Comparison of ENCODE assay signal across 1 cellular context in the genomic region with DNA sequence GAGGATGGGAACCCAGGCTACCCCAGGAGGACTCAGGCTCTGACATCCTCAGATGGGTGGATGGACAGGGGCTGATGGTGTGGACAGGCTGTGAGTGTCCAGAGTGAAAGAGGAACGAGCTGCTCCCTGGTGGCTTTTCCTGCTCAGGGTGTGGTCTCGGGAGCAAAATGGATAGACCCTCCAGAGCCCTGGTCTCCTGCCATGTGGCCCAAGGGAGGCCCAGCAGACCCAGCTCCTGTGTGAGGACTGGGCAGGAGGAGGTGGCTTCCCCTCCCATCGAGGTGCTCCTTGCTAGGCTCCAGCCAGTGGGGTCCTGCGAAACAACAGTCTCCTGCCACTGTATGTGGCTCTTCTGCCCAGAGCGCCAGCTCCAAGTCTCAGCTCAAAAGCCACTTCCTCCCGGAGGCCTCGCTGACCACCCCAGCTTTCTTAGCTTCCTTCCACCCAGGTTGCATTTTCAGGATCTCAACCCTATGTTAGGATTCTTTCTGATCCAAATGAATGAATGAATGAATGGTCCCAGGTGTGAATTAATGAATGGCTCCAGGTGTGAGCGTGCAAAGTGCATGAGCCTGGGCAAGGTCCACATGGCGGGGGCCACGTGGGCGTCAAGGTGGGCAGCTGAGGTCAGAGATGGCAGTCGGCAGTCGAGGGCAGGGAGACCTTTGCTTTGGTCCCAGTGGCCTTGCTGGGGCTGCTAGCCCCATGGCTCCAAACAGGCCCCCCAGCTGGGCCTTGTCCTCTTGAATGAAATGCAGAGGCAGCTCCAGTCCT.
TF ChIP-seq lines count a peak whose summit lies in the region.

No MANE protein-coding gene starts in this region.

TF ChIP-seq in K562, 482 proteins besides CTCF, POLR2A, EP300 and RAD21 (continued from another document):
- TF ChIP-seq ZBTB49 (CRISPR knock-in tag; IDR thresholded peaks at IDR 0.05; ENCODE audit: borderline replicate concordance) (no peak), TEAD1 (CRISPR knock-in tag; IDR thresholded peaks at IDR 0.05) (no peak), ZNF24 (IDR thresholded peaks at IDR 0.05) (peak; percentile 87)
TF ChIP-seq in K562: peak in this region for 3.
